In genomic region chr9:109274768-109275596, GRCh38 we compare ENCODE assay signal across 24 cellular contexts. TPM values are rescaled to one million over a fixed set of nuclear protein-coding genes. Genes with fewer than 3 reads are reported as not detected.
DNase-seq lines count a peak whose midpoint lies in the region; ATAC-seq, FAIRE-seq and TF ChIP-seq lines count a peak whose summit lies in the region.
"Had no signal": no experiment of that assay in that cellular context is flagged by ENCODE, and none has a peak within 500 bp of the region (broad histone marks: within the 10 kb centered on the region; RNA-seq: fewer than 3 reads in every experiment).

No MANE protein-coding gene starts in this region.

- TF ChIP-seq POLR2A in body of pancreas (IDR thresholded peaks at IDR 0.05) (no peak), HepG2 (IDR thresholded peaks at IDR 0.05; ENCODE audit: insufficient read depth in 1 of 2, low read depth in 2 of 2, low read length in 2 of 2) (no peak), stomach (IDR thresholded peaks at IDR 0.05) (no peak)

- no peaks in the 10 kb centered on the region for H3K79me2 ChIP-seq in HepG2 (ENCODE audit: insufficient read depth, low read length)

- H3K9me3 ChIP-seq in body of pancreas (no peaks in the 10 kb centered on the region), HepG2 (ENCODE audit: low read length) (no peaks in the 10 kb centered on the region), stomach (no peaks in the 10 kb centered on the region)
- H3K9me3 ChIP-seq: BE2C, lower lobe of right lung, SJSA1 had no signal

- H3K4me3 ChIP-seq in body of pancreas (no peak overlapping the region), HepG2 (replicated peaks in 1 of 3; ENCODE audit: insufficient read depth in 1 of 3, low read depth in 2 of 3, low read length in 3 of 3) (no peak overlapping the region), stomach (no peak overlapping the region)
- H3K4me3 ChIP-seq: lower lobe of right lung, SJSA1 had no signal

- no peaks in the 10 kb centered on the region for H3K36me3 ChIP-seq in body of pancreas (replicated peaks in 1 of 2; ENCODE audit: insufficient read depth in 1 of 2, low read depth in 2 of 2)
- peaks cover 0 to 7% of the 10 kb centered on the region in 2 experiments; a peak in 1 of 5 replicates for H3K36me3 ChIP-seq in HepG2 (replicated peaks in 1 of 2; ENCODE audit: control insufficient read depth in 1 of 2, insufficient read depth in 2 of 2, low read length in 2 of 2)
- no peaks in the 10 kb centered on the region for H3K36me3 ChIP-seq in stomach
- H3K36me3 ChIP-seq: BE2C, lower lobe of right lung, SJSA1 had no signal

- DNase-seq in NCI-H345 (lab: John Stamatoyannopoulos, UW) (peak; percentile 37), NCI-H345 treated with DMSO at 0.1 percent for 48 hours (lab: John Stamatoyannopoulos, UW; ENCODE audit: unreplicated experiment) (no peak), body of pancreas (peak in 3 of 4 donors; percentile 41 to 67 (median 52)), HepG2 (ENCODE audit: low spot score) (no peak), stomach (no peak), NCI-H146 (lab: John Stamatoyannopoulos, UW) (no peak), caudate nucleus (lab: John Stamatoyannopoulos, UW) (no peak)
- DNase-seq: 8988T; activated naive CD8-positive, alpha-beta T cell treated with anti-CD3 and anti-CD28 coated beads for 36 hours; BE2C; foreskin fibroblast; GF-D8; KBM-7; lower lobe of right lung; naive thymus-derived CD8-positive, alpha-beta T cell; NCI-H446 treated with DMSO at 0.1 percent for 48 hours; stimulated activated CD4-positive, alpha-beta T cell treated with anti-CD3 and anti-CD28 coated beads, Interleukin-15, amount 100 ng/mL, for 24 hours; stimulated activated naive B cell treated with anti-CD40 and anti-IgM and Interleukin-4, amounts not matched to agents 10 μg/mL and 1 μg/mL and 100 μg/mL, for 72 hours; trophoblast cell had no signal

- peak overlapping the region; percentile 57 to 76 (median 66) for H3K27ac ChIP-seq in body of pancreas
- no peak overlapping the region for H3K27ac ChIP-seq in HepG2 (ENCODE audit: extremely low read length, insufficient read depth, low read length)
- peak overlapping the region; percentile 16 to 65 (median 37) for H3K27ac ChIP-seq in stomach
- H3K27ac ChIP-seq in caudate nucleus (ENCODE audit: low read depth, low read length) = no peak overlapping the region
- H3K27ac ChIP-seq: lower lobe of right lung, SJSA1 had no signal

- no peak overlapping the region for H3K4me2 ChIP-seq in HepG2 (ENCODE audit: low read depth, low read length)

- no peak overlapping the region for H2AFZ ChIP-seq in HepG2 (ENCODE audit: low read length)

- 38 to 42% methylated on average over 7 of the region's 7 CpGs for WGBS in body of pancreas, 2 donors
- WGBS in HepG2 (ENCODE audit: low lambda C conversion rate) = 97% methylated on average over 7 of the region's 7 CpGs
- WGBS in stomach, 5 donors = 44 to 62% (median 47%) methylated on average over 7 of the region's 7 CpGs

- FAIRE-seq in HepG2 (lab: Jason Lieb, UNC) = no peak
- FAIRE-seq: GM12891 had no signal

- TF ChIP-seq CTCF in body of pancreas (IDR thresholded peaks at IDR 0.05) (no peak), HepG2 (CRISPR knock-in tag; IDR thresholded peaks at IDR 0.05) (no peak), stomach (IDR thresholded peaks at IDR 0.05) (no peak)

- no peak overlapping the region for H3K9ac ChIP-seq in HepG2 (ENCODE audit: insufficient read depth, low read depth, low read length)

- H3K4me1 ChIP-seq in body of pancreas (peaks cover 94% of the 10 kb centered on the region), HepG2 (ENCODE audit: insufficient read depth, low read length) (peaks cover 34% of the 10 kb centered on the region), stomach (peaks cover 13 to 21% (median 17%) of the 10 kb centered on the region in 4 donors)
- H3K4me1 ChIP-seq: BE2C, lower lobe of right lung, SJSA1 had no signal

- no peak for TF ChIP-seq RAD21 in HepG2 (CRISPR knock-in tag; IDR thresholded peaks at IDR 0.05)

- intact Hi-C loops in body of pancreas (cut with DNase I) (no loop called here), HepG2 (cut with micrococcal nuclease; ENCODE audit: unreplicated experiment) (loop anchor here (2.0 kb wide), 1 partner anchor 26 kb away; no protein-coding TSS in a partner anchor), stomach (cut with DNase I; ENCODE audit: low total_unique reads) (no loop called here)

- CTCF ChIA-PET in HepG2 (lab: Yijun Ruan, JAX; ENCODE audit: low intra/inter-chr PET ratio, low total read pairs) = no interaction called here

- H3K27me3 ChIP-seq in body of pancreas (no peaks in the 10 kb centered on the region), HepG2 (ENCODE audit: control insufficient read depth in 1 of 2, insufficient read depth in 2 of 2, low read length in 2 of 2) (no peaks in the 10 kb centered on the region), stomach (no peaks in the 10 kb centered on the region)
- H3K27me3 ChIP-seq: BE2C, SJSA1 had no signal

- no TSS peak for BruUV-seq in HepG2 (replicated peaks; lab: Mats Ljungman, UMichigan)

- H4K20me1 ChIP-seq in HepG2 (ENCODE audit: insufficient read depth, low read length) = no peaks in the 10 kb centered on the region

- POLR2A ChIA-PET in HepG2 (lab: Yijun Ruan, JAX) = interaction anchor here (1.8 kb wide), 1 partner anchor 24 kb away, joined by 4 read pairs; no protein-coding TSS in a partner anchor

- ATAC-seq in body of pancreas (peak; percentile 24), HepG2 (no peak), HG02759 (IDR thresholded peaks at IDR 0.05; ENCODE audit: unreplicated experiment) (no peak)
- ATAC-seq: HCT116; naive thymus-derived CD8-positive, alpha-beta T cell; stimulated activated naive B cell treated with anti-CD40 and anti-IgM and Interleukin-4, amounts not matched to agents 10 μg/mL and 1 μg/mL and 100 μg/mL, for 72 hours; WTC11 had no signal

- in situ Hi-C loops in HepG2 (cut with HindIII; ENCODE audit: extremely low pct_ligation_motif_present, low pct_unique_long_range_greater_than_20kb) = no loop called here

- no peak for TF ChIP-seq EP300 in HepG2 (IDR thresholded peaks at IDR 0.05; ENCODE audit: low read depth in 2 of 2, low read length in 2 of 2)
- no peak for TF ChIP-seq EP300 in HepG2 (CRISPR knock-in tag; IDR thresholded peaks at IDR 0.05; ENCODE audit: borderline replicate concordance)
- TF ChIP-seq EP300 in stomach (IDR thresholded peaks at IDR 0.05) = no peak

TF ChIP-seq in HepG2, 621 proteins besides CTCF, POLR2A, EP300 and RAD21:
- TF ChIP-seq ZNF629 (CRISPR knock-in tag; conservative IDR thresholded peaks at IDR 0.05) (peak; percentile 1; the same call in 1 of the 2 replicates), ZNF790 (CRISPR knock-in tag; IDR thresholded peaks at IDR 0.05; ENCODE audit: borderline replicate concordance) (no peak)

RNA-seq across cellular contexts. Expression of gene EPB41L4B, which starts 45.9 kb away (rescaled TPM):
- total RNA-seq in body of pancreas (100 to 1,000 TPM in 1 of 2 donors, 10 to 100 TPM in 1; 41.9 to 122 TPM), HepG2 (2016; rRNA removed; fragmentation: Illumina TruSeq; extraction: Trizol) (22.1 and 25.7 TPM in 2 replicates), stomach (10 to 100 TPM; 12.3 to 52.4 (median 26.1) TPM)
- 6.6 and 7.8 TPM in 2 replicates for total RNA-seq in HepG2 (2016; cell fraction: cytosol; rRNA removed; fragmentation: Illumina TruSeq; extraction: Trizol; ENCODE audit: low read depth)
- total RNA-seq in HepG2 (2016; cell fraction: insoluble cytoplasmic fraction; rRNA removed; fragmentation: Illumina TruSeq; extraction: Trizol) = 22.0 TPM in 2 replicates
- 24.1 and 27.0 TPM in 2 replicates for total RNA-seq in HepG2 (2016; cell fraction: membrane; rRNA removed; fragmentation: Illumina TruSeq; extraction: Trizol)
- 16.1 and 18.9 TPM in 2 replicates for total RNA-seq in HepG2 (2016; cell fraction: nucleus; rRNA removed; fragmentation: Illumina TruSeq; extraction: Trizol)
- polyA plus RNA-seq in HepG2 (2011; rRNA removed) (15.1 and 17.6 TPM in 2 replicates), stomach (10 to 100 TPM in 2 of 3 donors, 1 to 10 TPM in 1; 9.2 to 44.3 (median 22.8) TPM)
- polyA plus RNA-seq in HepG2 (2011; cell fraction: cytosol; rRNA removed) = 8.9 and 12.7 TPM in 2 replicates
- 8.2 and 9.7 TPM in 2 replicates for polyA plus RNA-seq in HepG2 (2011; cell fraction: nucleus; rRNA removed)
- 15.0 and 16.1 TPM in 2 replicates for polyA plus RNA-seq in HepG2 (2012)
- 7.5 and 8.4 TPM in 2 replicates for polyA plus RNA-seq in HepG2 (2016; cell fraction: cytosol; fragmentation: Illumina TruSeq; extraction: Trizol; ENCODE audit: low read depth)
- 26.8 and 28.4 TPM in 2 replicates for polyA plus RNA-seq in HepG2 (2016; cell fraction: insoluble cytoplasmic fraction; fragmentation: Illumina TruSeq; extraction: Trizol; ENCODE audit: low read depth)
- polyA plus RNA-seq in HepG2 (2016; cell fraction: membrane; fragmentation: Illumina TruSeq; extraction: Trizol; ENCODE audit: low read depth) = 20.6 and 23.6 TPM in 2 replicates
- 23.9 and 24.1 TPM in 2 replicates for polyA plus RNA-seq in HepG2 (2016; cell fraction: nucleus; fragmentation: Illumina TruSeq; extraction: Trizol; ENCODE audit: insufficient read depth, low read depth)
- polyA minus RNA-seq in HepG2 (2011; rRNA and poly(A)+ RNA removed; ENCODE audit: low replicate concordance) = 8.0 and 15.3 TPM in 2 replicates
- polyA minus RNA-seq in HepG2 (2011; cell fraction: cytosol; rRNA and poly(A)+ RNA removed) = 10.9 and 14.4 TPM in 2 replicates
- polyA minus RNA-seq in HepG2 (2011; cell fraction: nucleus; rRNA and poly(A)+ RNA removed) = 20.1 and 23.4 TPM in 2 replicates
- total RNA-seq: naive thymus-derived CD8-positive, alpha-beta T cell had no signal
- polyA plus RNA-seq: naive thymus-derived CD8-positive, alpha-beta T cell had no signal

Comparison
In these comparisons a context has a peak if more than half of its experiments do, and no peak if none do; other contexts are left out.
1. DNase-seq: peak in NCI-H345 (single experiment) and body of pancreas (3 of 4); none in NCI-H345 treated with DMSO at 0.1 percent for 48 hours (single experiment), HepG2 (single experiment), stomach (single experiment), NCI-H146 (single experiment) and caudate nucleus (0 of 61).
2. H3K27ac ChIP-seq: peak in body of pancreas (4 of 4) and stomach (5 of 5); none in HepG2 (single experiment) and caudate nucleus (single experiment).